Comparison of ENCODE assay signal across 23 cellular contexts in genomic region chr6:143431226-143431625, GRCh38. TPM values are rescaled to one million over a fixed set of nuclear protein-coding genes. Genes with fewer than 3 reads are reported as not detected.
DNase-seq lines count a peak whose midpoint lies in the region; ATAC-seq, FAIRE-seq and TF ChIP-seq lines count a peak whose summit lies in the region.
"Had no signal": no experiment of that assay in that cellular context is flagged by ENCODE, and none has a peak within 500 bp of the region (broad histone marks: within the 10 kb centered on the region; RNA-seq: fewer than 3 reads in every experiment).

No MANE protein-coding gene starts in this region.

- H3K4me3 Mint-ChIP-seq in activated T-cell treated with anti-CD3 and anti-CD28 coated beads, Interleukin-2, amount 50 U/mL, for 24 hours, result no peak overlapping the region
- no peak overlapping the region for H3K4me3 Mint-ChIP-seq in activated naive CD4-positive, alpha-beta T cell treated with anti-CD3 and anti-CD28 coated beads, Interleukin-2, amount 50 U/mL, for 24 hours
- no peak overlapping the region for H3K4me3 Mint-ChIP-seq in activated T-helper 17 cell treated with anti-CD3 and anti-CD28 coated beads, Interleukin-2, amount 50 U/mL, for 72 hours
- no peak overlapping the region for H3K4me3 Mint-ChIP-seq in stimulated activated naive CD8-positive, alpha-beta T cell treated with anti-CD3 and anti-CD28 coated beads, Interleukin-15, amount 100 ng/mL, for 72 hours
- H3K4me3 Mint-ChIP-seq: B cell; CD4-positive, alpha-beta T cell; CD8-positive, alpha-beta T cell had no signal

- peaks cover 88% of the 10 kb centered on the region for H3K36me3 Mint-ChIP-seq in activated T-cell treated with anti-CD3 and anti-CD28 coated beads, Interleukin-2, amount 50 U/mL, for 24 hours (ENCODE audit: low read depth)
- H3K36me3 Mint-ChIP-seq in activated naive CD4-positive, alpha-beta T cell treated with anti-CD3 and anti-CD28 coated beads, Interleukin-2, amount 50 U/mL, for 24 hours, result peaks cover 11% of the 10 kb centered on the region
- H3K36me3 Mint-ChIP-seq in activated T-helper 17 cell treated with anti-CD3 and anti-CD28 coated beads, Interleukin-2, amount 50 U/mL, for 72 hours (ENCODE audit: low read depth), result peaks cover 77% of the 10 kb centered on the region

- no peaks in the 10 kb centered on the region for H3K36me3 ChIP-seq in KMS-11 (ENCODE audit: insufficient read depth)
- no peaks in the 10 kb centered on the region for H3K36me3 ChIP-seq in pancreas

- intact Hi-C loops in pancreas (cut with DNase I), result no loop called here

- peak overlapping the region; percentile 55 for H3K27ac Mint-ChIP-seq in activated T-cell treated with anti-CD3 and anti-CD28 coated beads, Interleukin-2, amount 50 U/mL, for 24 hours
- H3K27ac Mint-ChIP-seq in activated naive CD4-positive, alpha-beta T cell treated with anti-CD3 and anti-CD28 coated beads, Interleukin-2, amount 50 U/mL, for 24 hours, result peak overlapping the region; percentile 20
- peak overlapping the region; percentile 34 for H3K27ac Mint-ChIP-seq in activated T-helper 17 cell treated with anti-CD3 and anti-CD28 coated beads, Interleukin-2, amount 50 U/mL, for 72 hours
- H3K27ac Mint-ChIP-seq in stimulated activated naive CD8-positive, alpha-beta T cell treated with anti-CD3 and anti-CD28 coated beads, Interleukin-15, amount 100 ng/mL, for 72 hours, result no peak overlapping the region
- H3K27ac Mint-ChIP-seq: B cell; CD4-positive, alpha-beta T cell; CD8-positive, alpha-beta T cell had no signal

- H3K27ac ChIP-seq in KMS-11 (no peak overlapping the region), pancreas (no peak overlapping the region)
- H3K27ac ChIP-seq: 22Rv1; A549; BLaER1 treated with 17β-estradiol and CSF1 and Interleukin-3, amounts not matched to agents 10 nM and 100 nM; C4-2B had no signal

- H3K4me1 ChIP-seq in KMS-11 (ENCODE audit: low read depth, poor library complexity, severe bottlenecking), result peaks cover 13% of the 10 kb centered on the region
- H3K4me1 ChIP-seq in pancreas, result no peaks in the 10 kb centered on the region
- H3K4me1 ChIP-seq: BLaER1 treated with 17β-estradiol and CSF1 and Interleukin-3, amounts not matched to agents 10 nM and 100 nM; Caco-2 had no signal

- H3K27me3 Mint-ChIP-seq in activated T-cell treated with anti-CD3 and anti-CD28 coated beads, Interleukin-2, amount 50 U/mL, for 24 hours, result no peaks in the 10 kb centered on the region
- H3K27me3 Mint-ChIP-seq in activated naive CD4-positive, alpha-beta T cell treated with anti-CD3 and anti-CD28 coated beads, Interleukin-2, amount 50 U/mL, for 24 hours, result no peaks in the 10 kb centered on the region
- H3K27me3 Mint-ChIP-seq in activated T-helper 17 cell treated with anti-CD3 and anti-CD28 coated beads, Interleukin-2, amount 50 U/mL, for 72 hours, result no peaks in the 10 kb centered on the region
- H3K27me3 Mint-ChIP-seq in stimulated activated naive CD8-positive, alpha-beta T cell treated with anti-CD3 and anti-CD28 coated beads, Interleukin-15, amount 100 ng/mL, for 72 hours, result no peaks in the 10 kb centered on the region
- H3K27me3 Mint-ChIP-seq: B cell; CD4-positive, alpha-beta T cell had no signal

- no peak for TF ChIP-seq CTCF in KMS-11 (conservative IDR thresholded peaks at IDR 0.05; ENCODE audit: low read depth, low read length)
- no peak for TF ChIP-seq CTCF in pancreas (IDR thresholded peaks at IDR 0.05)

- H3K27me3 ChIP-seq in KMS-11 (ENCODE audit: insufficient read depth, low read depth), result no peaks in the 10 kb centered on the region
- no peaks in the 10 kb centered on the region for H3K27me3 ChIP-seq in pancreas
- H3K27me3 ChIP-seq: BLaER1 treated with 17β-estradiol and CSF1 and Interleukin-3, amounts not matched to agents 10 nM and 100 nM had no signal

- no peaks in the 10 kb centered on the region for H3K79me2 ChIP-seq in KMS-11 (ENCODE audit: insufficient read depth, low read depth)

- H3K4me2 ChIP-seq in KMS-11, result no peak overlapping the region
- H3K4me2 ChIP-seq: A549; BLaER1 treated with 17β-estradiol and CSF1 and Interleukin-3, amounts not matched to agents 10 nM and 100 nM had no signal

- DNase-seq in activated T-cell treated with anti-CD3 and anti-CD28 coated beads, Interleukin-2, amount 50 U/mL, for 24 hours, result no peak
- DNase-seq in activated T-cell treated with anti-CD3 and anti-CD28 coated beads for 4 hours (no peak), pancreas (no peak)
- DNase-seq in activated naive CD4-positive, alpha-beta T cell treated with anti-CD3 and anti-CD28 coated beads, Interleukin-2, amount 50 U/mL, for 16 hours, result no peak
- no peak for DNase-seq in stimulated activated naive CD8-positive, alpha-beta T cell treated with anti-CD3 and anti-CD28 coated beads, Interleukin-15, amount 100 ng/mL, for 72 hours
- DNase-seq: AML-193; Caco-2; Calu3; CD4-positive, alpha-beta T cell; CD8-positive, alpha-beta T cell; GF-D8 had no signal

- no peaks in the 10 kb centered on the region for H3K9me3 Mint-ChIP-seq in activated T-cell treated with anti-CD3 and anti-CD28 coated beads, Interleukin-2, amount 50 U/mL, for 24 hours
- H3K9me3 Mint-ChIP-seq in activated naive CD4-positive, alpha-beta T cell treated with anti-CD3 and anti-CD28 coated beads, Interleukin-2, amount 50 U/mL, for 24 hours, result no peaks in the 10 kb centered on the region
- no peaks in the 10 kb centered on the region for H3K9me3 Mint-ChIP-seq in activated T-helper 17 cell treated with anti-CD3 and anti-CD28 coated beads, Interleukin-2, amount 50 U/mL, for 72 hours
- H3K9me3 Mint-ChIP-seq in stimulated activated naive CD8-positive, alpha-beta T cell treated with anti-CD3 and anti-CD28 coated beads, Interleukin-15, amount 100 ng/mL, for 72 hours, result no peaks in the 10 kb centered on the region
- H3K9me3 Mint-ChIP-seq: CD4-positive, alpha-beta T cell; CD8-positive, alpha-beta T cell had no signal

- H3K9me3 ChIP-seq in pancreas, result no peaks in the 10 kb centered on the region
- H3K9me3 ChIP-seq: A549; BLaER1 treated with 17β-estradiol and CSF1 and Interleukin-3, amounts not matched to agents 10 nM and 100 nM; Caco-2 had no signal

- H4K20me1 ChIP-seq in KMS-11 (ENCODE audit: insufficient read depth), result no peaks in the 10 kb centered on the region

- WGBS in pancreas, 2 donors, result 7 to 10% methylated on average over 1 of the region's 1 CpG

- no peak for FAIRE-seq in pancreas (lab: Jason Lieb, UNC)
- FAIRE-seq: A549, D721Med, G401.6, GM12891, GM19239 had no signal

- ATAC-seq in activated T-helper 17 cell treated with anti-CD3 and anti-CD28 coated beads, Interleukin-2, amount 50 U/mL, for 72 hours (replicated peaks), result no peak
- ATAC-seq in stimulated activated naive CD8-positive, alpha-beta T cell treated with anti-CD3 and anti-CD28 coated beads, Interleukin-15, amount 100 ng/mL, for 72 hours, result no peak
- ATAC-seq in pancreas, result no peak
- ATAC-seq: A549; CD8-positive, alpha-beta T cell had no signal

- peaks cover 14% of the 10 kb centered on the region for H3K4me1 Mint-ChIP-seq in activated T-cell treated with anti-CD3 and anti-CD28 coated beads, Interleukin-2, amount 50 U/mL, for 24 hours (ENCODE audit: low read depth)
- H3K4me1 Mint-ChIP-seq in activated naive CD4-positive, alpha-beta T cell treated with anti-CD3 and anti-CD28 coated beads, Interleukin-2, amount 50 U/mL, for 24 hours, result peaks cover 6% of the 10 kb centered on the region
- H3K4me1 Mint-ChIP-seq in activated T-helper 17 cell treated with anti-CD3 and anti-CD28 coated beads, Interleukin-2, amount 50 U/mL, for 72 hours, result no peaks in the 10 kb centered on the region
- H3K4me1 Mint-ChIP-seq in stimulated activated naive CD8-positive, alpha-beta T cell treated with anti-CD3 and anti-CD28 coated beads, Interleukin-15, amount 100 ng/mL, for 72 hours, result peaks cover 4% of the 10 kb centered on the region

- no peak overlapping the region for H3K4me3 ChIP-seq in KMS-11 (IDR thresholded peaks at IDR 0.05; ENCODE audit: insufficient read depth, low read depth, low read length)
- no peak overlapping the region for H3K4me3 ChIP-seq in pancreas
- H3K4me3 ChIP-seq: A549; BLaER1 treated with 17β-estradiol and CSF1 and Interleukin-3, amounts not matched to agents 10 nM and 100 nM had no signal

- no peak overlapping the region for H2AFZ ChIP-seq in KMS-11 (ENCODE audit: low read depth)

- 0 out of 2 replicates have a peak overlapping the region, but pooled peaks have one; percentile 13 for H3K9ac ChIP-seq in KMS-11
- H3K9ac ChIP-seq: BLaER1 treated with 17β-estradiol and CSF1 and Interleukin-3, amounts not matched to agents 10 nM and 100 nM had no signal

RNA-seq across cellular contexts. Expression of gene ADAT2, which starts 19.3 kb away (rescaled TPM):
- total RNA-seq in activated T-helper 17 cell treated with anti-CD3 and anti-CD28 coated beads, Interleukin-2, amount 50 U/mL, for 72 hours, result 10 to 100 TPM; 20.8 to 32.6 TPM
- 1 to 10 TPM; 1.9 to 6.3 (median 3.5) TPM for total RNA-seq in pancreas
- 10 to 100 TPM; 11.0 to 12.1 TPM for polyA plus RNA-seq in pancreas

RNA-seq across cellular contexts. Expression of gene PEX3, which starts 19.4 kb away (rescaled TPM):
- 10 to 100 TPM; 30.6 to 37.6 TPM for total RNA-seq in activated T-helper 17 cell treated with anti-CD3 and anti-CD28 coated beads, Interleukin-2, amount 50 U/mL, for 72 hours
- total RNA-seq in pancreas, result 1 to 10 TPM; 5.6 to 9.6 (median 6.6) TPM
- polyA plus RNA-seq in pancreas, result 1 to 10 TPM; 2.8 to 9.2 TPM

Comparison
In these comparisons a context has a peak if more than half of its experiments do, and no peak if none do; other contexts are left out.
1. H3K27ac Mint-ChIP-seq: peak in activated T-cell treated with anti-CD3 and anti-CD28 coated beads, Interleukin-2, amount 50 U/mL, for 24 hours (single experiment), activated naive CD4-positive, alpha-beta T cell treated with anti-CD3 and anti-CD28 coated beads, Interleukin-2, amount 50 U/mL, for 24 hours (single experiment) and activated T-helper 17 cell treated with anti-CD3 and anti-CD28 coated beads, Interleukin-2, amount 50 U/mL, for 72 hours (single experiment); none in stimulated activated naive CD8-positive, alpha-beta T cell treated with anti-CD3 and anti-CD28 coated beads, Interleukin-15, amount 100 ng/mL, for 72 hours (0 of 2).